Comparison of ENCODE assay signal across 1 cellular context in genomic region chr3:33658971-33659848, GRCh38.
A peak's percentile ranks its signal among the peaks of the same experiment; 100 is the strongest.
TF ChIP-seq lines count a peak whose summit lies in the region.

No MANE protein-coding gene starts in this region.

TF ChIP-seq in K562, 482 proteins besides CTCF, POLR2A, EP300 and RAD21 (continued from another document and continues in another):
- TF ChIP-seq, protein P1, sequence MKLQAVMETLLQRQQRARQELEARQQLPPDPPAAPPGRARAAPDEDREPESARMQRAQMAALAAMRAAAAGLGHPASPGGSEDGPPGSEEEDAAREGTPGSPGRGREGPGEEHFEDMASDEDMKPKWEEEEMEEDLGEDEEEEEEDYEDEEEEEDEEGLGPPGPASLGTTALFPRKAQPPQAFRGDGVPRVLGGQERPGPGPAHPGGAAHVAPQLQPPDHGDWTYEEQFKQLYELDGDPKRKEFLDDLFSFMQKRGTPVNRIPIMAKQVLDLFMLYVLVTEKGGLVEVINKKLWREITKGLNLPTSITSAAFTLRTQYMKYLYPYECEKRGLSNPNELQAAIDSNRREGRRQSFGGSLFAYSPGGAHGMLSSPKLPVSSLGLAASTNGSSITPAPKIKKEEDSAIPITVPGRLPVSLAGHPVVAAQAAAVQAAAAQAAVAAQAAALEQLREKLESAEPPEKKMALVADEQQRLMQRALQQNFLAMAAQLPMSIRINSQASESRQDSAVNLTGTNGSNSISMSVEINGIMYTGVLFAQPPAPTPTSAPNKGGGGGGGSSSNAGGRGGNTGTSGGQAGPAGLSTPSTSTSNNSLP (IDR thresholded peaks at IDR 0.05; ENCODE audit: borderline replicate concordance, low read depth, low read length): peak; percentile 58; the same call in 1 of the 2 replicates
- TF ChIP-seq MXD1 (CRISPR knock-in tag; IDR thresholded peaks at IDR 0.05; ENCODE audit: borderline replicate concordance, poor library complexity, severe bottlenecking) (no peak), TEAD4 (IDR thresholded peaks at IDR 0.05; ENCODE audit: low read length) (peak; percentile 18; the same call in 1 of the 2 replicates), TEAD4 (CRISPR knock-in tag; IDR thresholded peaks at IDR 0.05; ENCODE audit: borderline replicate concordance) (no peak), ZNF507 (tag; conservative IDR thresholded peaks at IDR 0.05) (no peak), MCM3 (IDR thresholded peaks at IDR 0.05) (no peak), ZBTB8A (IDR thresholded peaks at IDR 0.05; ENCODE audit: partially characterized antibody) (no peak), L3MBTL2 (IDR thresholded peaks at IDR 0.05) (peak; percentile 78), HDAC1 (IDR thresholded peaks at IDR 0.05) (peak in 1 of 2 experiments; percentile 78; a peak in 2 of 4 replicates), NFIC (IDR thresholded peaks at IDR 0.05) (no peak), NKRF (IDR thresholded peaks at IDR 0.05; ENCODE audit: borderline replicate concordance) (peak; percentile 28; the same call in 1 of the 2 replicates), RUNX1 (IDR thresholded peaks at IDR 0.05; ENCODE audit: low read depth) (no peak), ZNF586 (CRISPR knock-in tag; conservative IDR thresholded peaks at IDR 0.05) (no peak), MECOM (CRISPR knock-in tag; IDR thresholded peaks at IDR 0.05) (no peak), ATF1 (CRISPR knock-in tag; IDR thresholded peaks at IDR 0.05) (no peak), ATF1 (tag; IDR thresholded peaks at IDR 0.05) (peak; percentile 70), PBX2 (CRISPR knock-in tag; IDR thresholded peaks at IDR 0.05; ENCODE audit: low read depth) (no peak), PBX2 (tag; conservative IDR thresholded peaks at IDR 0.05; ENCODE audit: low read depth) (peak; percentile 73), SMARCE1 (IDR thresholded peaks at IDR 0.05) (peak; percentile 49; the same call in 1 of the 2 replicates), GTF2E2 (tag; IDR thresholded peaks at IDR 0.05) (no peak), MYNN (IDR thresholded peaks at IDR 0.05) (peak; percentile 100), MYNN (CRISPR knock-in tag; IDR thresholded peaks at IDR 0.05) (peak; percentile 100), PHF8 (IDR thresholded peaks at IDR 0.05; ENCODE audit: borderline replicate concordance, low read length) (peak; percentile 27; the same call in 1 of the 2 replicates), ZNF695 (CRISPR knock-in tag; IDR thresholded peaks at IDR 0.05) (no peak), ELF1 (tag; IDR thresholded peaks at IDR 0.05) (peak; percentile 73), CEBPG (CRISPR knock-in tag; IDR thresholded peaks at IDR 0.05) (0 out of 2 replicates have a peak, but pooled peaks have one; percentile 25), CEBPG (tag; conservative IDR thresholded peaks at IDR 0.05 in 1 of 2, IDR thresholded peaks at IDR 0.05 in 1 of 2) (peak in 1 of 2 experiments; percentile 56; a peak in 2 of 4 replicates), ATF7 (IDR thresholded peaks at IDR 0.05) (peak; percentile 79), SMARCA5 (IDR thresholded peaks at IDR 0.05) (no peak; the same call in 1 of the 2 replicates), ZFP30 (CRISPR knock-in tag; IDR thresholded peaks at IDR 0.05; ENCODE audit: borderline replicate concordance) (no peak), CHD1 (IDR thresholded peaks at IDR 0.05; ENCODE audit: low read length) (peak; percentile 29), RBBP5 (IDR thresholded peaks at IDR 0.05; ENCODE audit: borderline replicate concordance, insufficient read depth, low read length, poor library complexity, severe bottlenecking) (peak; percentile 22), CREB1 (IDR thresholded peaks at IDR 0.05) (0 out of 2 replicates have a peak, but pooled peaks have one; percentile 16), CREB1 (CRISPR knock-in tag; IDR thresholded peaks at IDR 0.05) (no peak), ZNF584 (CRISPR knock-in tag; IDR thresholded peaks at IDR 0.05; ENCODE audit: low read depth) (no peak), ZNF217 (CRISPR knock-in tag; IDR thresholded peaks at IDR 0.05) (no peak), SLC30A9 (CRISPR knock-in tag; IDR thresholded peaks at IDR 0.05) (no peak), MEIS2 (IDR thresholded peaks at IDR 0.05; ENCODE audit: partially characterized antibody) (peak; percentile 82), NRF1 (conservative IDR thresholded peaks at IDR 0.05 in 1 of 2, IDR thresholded peaks at IDR 0.05 in 1 of 2) (peak; percentile 94 to 95), ZC3H11A (IDR thresholded peaks at IDR 0.05; ENCODE audit: low read depth, low read length) (0 out of 2 replicates have a peak, but pooled peaks have one; percentile 13), ETV5 (CRISPR knock-in tag; IDR thresholded peaks at IDR 0.05; ENCODE audit: low read depth) (no peak), FOXP1 (CRISPR knock-in tag; IDR thresholded peaks at IDR 0.05) (peak; percentile 40; the same call in 1 of the 2 replicates), MAZ (CRISPR knock-in tag; conservative IDR thresholded peaks at IDR 0.05 in 1 of 2, IDR thresholded peaks at IDR 0.05 in 1 of 2) (0 out of 4 replicates have a peak, but pooled peaks of 1 of the 2 experiments have one; percentile 64)
- TF ChIP-seq, protein P2, sequence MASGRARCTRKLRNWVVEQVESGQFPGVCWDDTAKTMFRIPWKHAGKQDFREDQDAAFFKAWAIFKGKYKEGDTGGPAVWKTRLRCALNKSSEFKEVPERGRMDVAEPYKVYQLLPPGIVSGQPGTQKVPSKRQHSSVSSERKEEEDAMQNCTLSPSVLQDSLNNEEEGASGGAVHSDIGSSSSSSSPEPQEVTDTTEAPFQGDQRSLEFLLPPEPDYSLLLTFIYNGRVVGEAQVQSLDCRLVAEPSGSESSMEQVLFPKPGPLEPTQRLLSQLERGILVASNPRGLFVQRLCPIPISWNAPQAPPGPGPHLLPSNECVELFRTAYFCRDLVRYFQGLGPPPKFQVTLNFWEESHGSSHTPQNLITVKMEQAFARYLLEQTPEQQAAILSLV (tag; IDR thresholded peaks at IDR 0.05): 0 out of 2 replicates have a peak, but pooled peaks have one; percentile 20
- TF ChIP-seq, protein P3, sequence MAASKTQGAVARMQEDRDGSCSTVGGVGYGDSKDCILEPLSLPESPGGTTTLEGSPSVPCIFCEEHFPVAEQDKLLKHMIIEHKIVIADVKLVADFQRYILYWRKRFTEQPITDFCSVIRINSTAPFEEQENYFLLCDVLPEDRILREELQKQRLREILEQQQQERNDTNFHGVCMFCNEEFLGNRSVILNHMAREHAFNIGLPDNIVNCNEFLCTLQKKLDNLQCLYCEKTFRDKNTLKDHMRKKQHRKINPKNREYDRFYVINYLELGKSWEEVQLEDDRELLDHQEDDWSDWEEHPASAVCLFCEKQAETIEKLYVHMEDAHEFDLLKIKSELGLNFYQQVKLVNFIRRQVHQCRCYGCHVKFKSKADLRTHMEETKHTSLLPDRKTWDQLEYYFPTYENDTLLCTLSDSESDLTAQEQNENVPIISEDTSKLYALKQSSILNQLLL (CRISPR knock-in tag; IDR thresholded peaks at IDR 0.05; ENCODE audit: borderline replicate concordance): no peak
- TF ChIP-seq, protein P4, sequence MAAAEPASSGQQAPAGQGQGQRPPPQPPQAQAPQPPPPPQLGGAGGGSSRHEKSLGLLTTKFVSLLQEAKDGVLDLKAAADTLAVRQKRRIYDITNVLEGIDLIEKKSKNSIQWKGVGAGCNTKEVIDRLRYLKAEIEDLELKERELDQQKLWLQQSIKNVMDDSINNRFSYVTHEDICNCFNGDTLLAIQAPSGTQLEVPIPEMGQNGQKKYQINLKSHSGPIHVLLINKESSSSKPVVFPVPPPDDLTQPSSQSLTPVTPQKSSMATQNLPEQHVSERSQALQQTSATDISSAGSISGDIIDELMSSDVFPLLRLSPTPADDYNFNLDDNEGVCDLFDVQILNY (CRISPR knock-in tag; IDR thresholded peaks at IDR 0.05): no peak
- TF ChIP-seq, protein P5, sequence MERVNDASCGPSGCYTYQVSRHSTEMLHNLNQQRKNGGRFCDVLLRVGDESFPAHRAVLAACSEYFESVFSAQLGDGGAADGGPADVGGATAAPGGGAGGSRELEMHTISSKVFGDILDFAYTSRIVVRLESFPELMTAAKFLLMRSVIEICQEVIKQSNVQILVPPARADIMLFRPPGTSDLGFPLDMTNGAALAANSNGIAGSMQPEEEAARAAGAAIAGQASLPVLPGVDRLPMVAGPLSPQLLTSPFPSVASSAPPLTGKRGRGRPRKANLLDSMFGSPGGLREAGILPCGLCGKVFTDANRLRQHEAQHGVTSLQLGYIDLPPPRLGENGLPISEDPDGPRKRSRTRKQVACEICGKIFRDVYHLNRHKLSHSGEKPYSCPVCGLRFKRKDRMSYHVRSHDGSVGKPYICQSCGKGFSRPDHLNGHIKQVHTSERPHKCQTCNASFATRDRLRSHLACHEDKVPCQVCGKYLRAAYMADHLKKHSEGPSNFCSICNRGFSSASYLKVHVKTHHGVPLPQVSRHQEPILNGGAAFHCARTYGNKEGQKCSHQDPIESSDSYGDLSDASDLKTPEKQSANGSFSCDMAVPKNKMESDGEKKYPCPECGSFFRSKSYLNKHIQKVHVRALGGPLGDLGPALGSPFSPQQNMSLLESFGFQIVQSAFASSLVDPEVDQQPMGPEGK (CRISPR knock-in tag; IDR thresholded peaks at IDR 0.05; ENCODE audit: borderline replicate concordance): no peak
